Comparison of ENCODE assay signal across 1 cellular context in the genomic region with DNA sequence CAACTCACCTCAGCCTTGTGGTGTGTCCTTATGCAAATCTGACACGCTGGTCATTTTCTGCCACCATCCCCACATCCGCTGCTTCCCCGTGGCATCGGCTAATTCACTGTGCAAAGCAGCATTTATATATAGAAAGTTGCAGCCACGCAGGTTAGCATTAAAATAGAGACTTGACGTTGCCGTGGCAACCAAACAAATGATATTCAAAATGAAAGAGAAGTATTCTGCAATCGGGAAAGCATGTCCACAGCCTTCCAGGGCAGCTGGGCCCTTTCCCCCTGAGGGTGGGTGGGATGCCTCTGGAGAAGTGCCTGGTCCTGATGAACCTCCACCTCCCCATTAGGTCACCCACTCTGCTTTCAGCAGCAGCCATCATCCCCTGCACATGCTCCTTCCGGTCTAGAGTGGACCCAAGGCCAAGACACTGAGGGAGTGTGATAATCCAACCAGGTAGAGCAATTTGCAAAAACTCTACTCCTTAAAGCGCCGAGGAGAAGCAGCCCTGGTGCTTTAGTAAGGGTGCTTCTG.
TF ChIP-seq lines count a peak whose summit lies in the region.

No MANE protein-coding gene starts in this region.

TF ChIP-seq in GM12878, 131 proteins besides CTCF, POLR2A, EP300 and RAD21 (continued from another document and continues in another):
- TF ChIP-seq, protein P1, sequence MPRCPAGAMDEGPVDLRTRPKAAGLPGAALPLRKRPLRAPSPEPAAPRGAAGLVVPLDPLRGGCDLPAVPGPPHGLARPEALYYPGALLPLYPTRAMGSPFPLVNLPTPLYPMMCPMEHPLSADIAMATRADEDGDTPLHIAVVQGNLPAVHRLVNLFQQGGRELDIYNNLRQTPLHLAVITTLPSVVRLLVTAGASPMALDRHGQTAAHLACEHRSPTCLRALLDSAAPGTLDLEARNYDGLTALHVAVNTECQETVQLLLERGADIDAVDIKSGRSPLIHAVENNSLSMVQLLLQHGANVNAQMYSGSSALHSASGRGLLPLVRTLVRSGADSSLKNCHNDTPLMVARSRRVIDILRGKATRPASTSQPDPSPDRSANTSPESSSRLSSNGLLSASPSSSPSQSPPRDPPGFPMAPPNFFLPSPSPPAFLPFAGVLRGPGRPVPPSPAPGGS (IDR thresholded peaks at IDR 0.05; ENCODE audit: borderline replicate concordance, insufficient read depth, low read depth, low read length, poor library complexity, severe bottlenecking), result no peak
- TF ChIP-seq GABPA (IDR thresholded peaks at IDR 0.05; ENCODE audit: low read depth) (no peak), HDAC2 (IDR thresholded peaks at IDR 0.05) (no peak), FOXK2 (IDR thresholded peaks at IDR 0.05) (no peak), ZNF384 (IDR thresholded peaks at IDR 0.05; ENCODE audit: borderline replicate concordance, low read depth, low read length) (no peak), IRF5 (IDR thresholded peaks at IDR 0.05; ENCODE audit: borderline replicate concordance) (no peak), RCOR1 (conservative IDR thresholded peaks at IDR 0.05; ENCODE audit: low read depth, low read length) (no peak), CHD4 (IDR thresholded peaks at IDR 0.05) (no peak), HDGF (IDR thresholded peaks at IDR 0.05) (no peak), GATAD2B (conservative IDR thresholded peaks at IDR 0.05; ENCODE audit: low read depth) (no peak; the same call in 1 of the 2 replicates), ZNF687 (IDR thresholded peaks at IDR 0.05) (no peak), ZBTB4 (CRISPR knock-in tag; IDR thresholded peaks at IDR 0.05) (no peak), HCFC1 (IDR thresholded peaks at IDR 0.05; ENCODE audit: low read length) (no peak), ELK1 (IDR thresholded peaks at IDR 0.05; ENCODE audit: low read depth, low read length) (0 out of 2 replicates have a peak, but pooled peaks have one; percentile 14), MYC (IDR thresholded peaks at IDR 0.05; ENCODE audit: insufficient read depth, insufficient read length, insufficient replicate concordance, low read length, severe bottlenecking) (no peak), TCF12 (IDR thresholded peaks at IDR 0.05; ENCODE audit: low read depth, low read length) (no peak), POU2F2 (IDR thresholded peaks at IDR 0.05; ENCODE audit: borderline replicate concordance, low read depth, low read length) (peak; percentile 99), DPF2 (IDR thresholded peaks at IDR 0.05) (peak; percentile 60; the same call in 1 of the 2 replicates), NRF1 (conservative IDR thresholded peaks at IDR 0.05; ENCODE audit: low read depth, low read length) (no peak), ZNF622 (IDR thresholded peaks at IDR 0.05) (no peak), ESRRA (IDR thresholded peaks at IDR 0.05; ENCODE audit: low read length) (no peak), NKRF (conservative IDR thresholded peaks at IDR 0.05) (no peak), TAF1 (IDR thresholded peaks at IDR 0.05; ENCODE audit: borderline replicate concordance, low read depth, low read length) (no peak), SIX5 (IDR thresholded peaks at IDR 0.05; ENCODE audit: low read depth, low read length, severe bottlenecking) (no peak), USF2 (IDR thresholded peaks at IDR 0.05; ENCODE audit: borderline replicate concordance, low read depth, low read length) (no peak), CEBPZ (IDR thresholded peaks at IDR 0.05; ENCODE audit: low read depth, low read length) (no peak)
- TF ChIP-seq, protein P2, sequence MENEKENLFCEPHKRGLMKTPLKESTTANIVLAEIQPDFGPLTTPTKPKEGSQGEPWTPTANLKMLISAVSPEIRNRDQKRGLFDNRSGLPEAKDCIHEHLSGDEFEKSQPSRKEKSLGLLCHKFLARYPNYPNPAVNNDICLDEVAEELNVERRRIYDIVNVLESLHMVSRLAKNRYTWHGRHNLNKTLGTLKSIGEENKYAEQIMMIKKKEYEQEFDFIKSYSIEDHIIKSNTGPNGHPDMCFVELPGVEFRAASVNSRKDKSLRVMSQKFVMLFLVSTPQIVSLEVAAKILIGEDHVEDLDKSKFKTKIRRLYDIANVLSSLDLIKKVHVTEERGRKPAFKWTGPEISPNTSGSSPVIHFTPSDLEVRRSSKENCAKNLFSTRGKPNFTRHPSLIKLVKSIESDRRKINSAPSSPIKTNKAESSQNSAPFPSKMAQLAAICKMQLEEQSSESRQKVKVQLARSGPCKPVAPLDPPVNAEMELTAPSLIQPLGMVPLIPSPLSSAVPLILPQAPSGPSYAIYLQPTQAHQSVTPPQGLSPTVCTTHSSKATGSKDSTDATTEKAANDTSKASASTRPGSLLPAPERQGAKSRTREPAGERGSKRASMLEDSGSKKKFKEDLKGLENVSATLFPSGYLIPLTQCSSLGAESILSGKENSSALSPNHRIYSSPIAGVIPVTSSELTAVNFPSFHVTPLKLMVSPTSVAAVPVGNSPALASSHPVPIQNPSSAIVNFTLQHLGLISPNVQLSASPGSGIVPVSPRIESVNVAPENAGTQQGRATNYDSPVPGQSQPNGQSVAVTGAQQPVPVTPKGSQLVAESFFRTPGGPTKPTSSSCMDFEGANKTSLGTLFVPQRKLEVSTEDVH (IDR thresholded peaks at IDR 0.05; ENCODE audit: low read depth, partially characterized antibody), result no peak
- TF ChIP-seq, protein P3, sequence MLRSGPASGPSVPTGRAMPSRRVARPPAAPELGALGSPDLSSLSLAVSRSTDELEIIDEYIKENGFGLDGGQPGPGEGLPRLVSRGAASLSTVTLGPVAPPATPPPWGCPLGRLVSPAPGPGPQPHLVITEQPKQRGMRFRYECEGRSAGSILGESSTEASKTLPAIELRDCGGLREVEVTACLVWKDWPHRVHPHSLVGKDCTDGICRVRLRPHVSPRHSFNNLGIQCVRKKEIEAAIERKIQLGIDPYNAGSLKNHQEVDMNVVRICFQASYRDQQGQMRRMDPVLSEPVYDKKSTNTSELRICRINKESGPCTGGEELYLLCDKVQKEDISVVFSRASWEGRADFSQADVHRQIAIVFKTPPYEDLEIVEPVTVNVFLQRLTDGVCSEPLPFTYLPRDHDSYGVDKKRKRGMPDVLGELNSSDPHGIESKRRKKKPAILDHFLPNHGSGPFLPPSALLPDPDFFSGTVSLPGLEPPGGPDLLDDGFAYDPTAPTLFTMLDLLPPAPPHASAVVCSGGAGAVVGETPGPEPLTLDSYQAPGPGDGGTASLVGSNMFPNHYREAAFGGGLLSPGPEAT (IDR thresholded peaks at IDR 0.05; ENCODE audit: low read depth), result peak; percentile 33; the same call in 1 of the 2 replicates
